In the genomic region with DNA sequence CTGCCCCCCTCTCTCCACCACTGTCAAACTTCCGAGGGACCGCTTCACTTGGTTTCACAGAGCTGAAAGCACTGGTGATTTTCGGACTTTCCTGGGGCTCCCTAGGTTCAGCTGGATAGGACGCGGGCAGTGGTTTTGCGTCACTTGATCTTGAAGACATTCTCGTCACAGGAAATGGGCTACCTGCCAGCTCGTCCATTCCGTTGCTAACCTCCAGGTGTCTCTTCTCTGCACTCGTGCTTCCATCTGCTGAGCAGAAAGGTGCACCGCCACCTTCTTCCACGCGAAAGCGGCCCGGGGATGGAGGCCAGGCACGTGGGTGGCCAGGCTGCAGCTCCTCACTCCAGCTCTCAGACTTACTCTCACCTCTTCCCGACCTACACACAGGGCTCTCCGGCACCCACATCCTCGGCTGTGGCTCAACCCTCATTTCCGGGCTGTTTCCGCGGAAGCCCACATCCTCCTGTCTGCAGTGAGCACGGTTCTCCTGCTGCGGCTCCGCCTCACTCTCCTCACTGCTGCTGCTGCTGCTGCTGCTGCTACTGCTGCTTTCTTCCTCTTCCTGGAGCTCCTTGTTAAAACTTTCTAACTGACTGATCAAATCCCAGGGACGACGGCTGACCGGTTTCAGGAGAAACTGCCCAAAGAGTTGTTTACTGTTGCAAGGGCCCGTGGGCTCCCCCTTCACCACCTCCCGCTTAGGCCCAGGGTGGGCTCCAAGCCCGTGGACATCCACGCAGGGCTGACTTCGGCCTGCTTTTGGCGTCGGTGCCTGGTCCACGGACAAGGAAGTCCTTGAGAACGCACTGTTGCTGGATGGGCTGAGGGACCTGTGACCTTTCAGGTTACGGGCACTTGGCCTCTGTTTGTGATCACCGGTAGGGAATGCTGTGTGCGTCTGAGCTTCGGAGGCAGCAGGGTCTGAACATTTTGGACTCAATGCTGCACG, we compare ENCODE assay signal across 8 cellular contexts. TPM values are rescaled to one million over a fixed set of nuclear protein-coding genes. Genes with fewer than 3 reads are reported as not detected.
DNase-seq lines count a peak whose midpoint lies in the region; ATAC-seq, FAIRE-seq and TF ChIP-seq lines count a peak whose summit lies in the region.

No MANE protein-coding gene starts in this region.

- peak; percentile 94 for ATAC-seq in GM18505 (IDR thresholded peaks at IDR 0.05; ENCODE audit: unreplicated experiment)
- peak; percentile 91 for ATAC-seq in HG02642 (IDR thresholded peaks at IDR 0.05; ENCODE audit: poor library complexity, unreplicated experiment)
- peak; percentile 49 for ATAC-seq in Right ventricle myocardium inferior

- peak; percentile 34 for DNase-seq in NCI-H2171 (lab: John Stamatoyannopoulos, UW)
- DNase-seq in activated T-cell treated with anti-CD3 and anti-CD28 coated beads for 24 hours (ENCODE audit: low read depth), result peak; percentile 77
- peak; percentile 82 for DNase-seq in Right ventricle myocardium inferior (ENCODE audit: missing footprints)
- peak; percentile 41 to 78 (median 50) for DNase-seq in stimulated activated CD4-positive, alpha-beta T cell treated with anti-CD3 and anti-CD28 coated beads, Interleukin-1b, Interleukin-23, amount 100 ng/mL, for 24 hours (ENCODE audit: low read depth in 4 of 4, low spot score in 1 of 4)
- DNase-seq in D721Med (ENCODE audit: insufficient read length, low spot score), result no peak
- DNase-seq in inferior parietal cortex (ENCODE audit: extremely low spot score), result no peak

- no peak for TF ChIP-seq CTCF in D721Med (IDR thresholded peaks at IDR 0.05; ENCODE audit: insufficient read depth, missing control alignments)

- FAIRE-seq in D721Med (lab: Jason Lieb, UNC), result no peak

- no peak for TF ChIP-seq POLR2A in GM18505 (IDR thresholded peaks at IDR 0.05; ENCODE audit: borderline replicate concordance, extremely low read depth, insufficient read depth, insufficient read length)

- intact Hi-C loops in Right ventricle myocardium inferior (cut with DNase I), result loop anchor here (10.0 kb wide), 1 partner anchor 157 kb away; no protein-coding TSS in a partner anchor

RNA-seq across cellular contexts. Expression of a gene that starts 32.1 kb away (rescaled TPM):
- 25.6 TPM for total RNA-seq in Right ventricle myocardium inferior

Comparison
In these comparisons a context has a peak if more than half of its experiments do, and no peak if none do; other contexts are left out.
1. DNase-seq: peak in NCI-H2171 (single experiment), activated T-cell treated with anti-CD3 and anti-CD28 coated beads for 24 hours (single experiment), Right ventricle myocardium inferior (single experiment) and stimulated activated CD4-positive, alpha-beta T cell treated with anti-CD3 and anti-CD28 coated beads, Interleukin-1b, Interleukin-23, amount 100 ng/mL, for 24 hours (4 of 4); none in D721Med (single experiment) and inferior parietal cortex (single experiment).
2. Peak in every context shown above with its lines, with median percentiles within 50 percentile points of each other: ATAC-seq.